ENCODE assay signal across 4 cellular contexts in the genomic region with DNA sequence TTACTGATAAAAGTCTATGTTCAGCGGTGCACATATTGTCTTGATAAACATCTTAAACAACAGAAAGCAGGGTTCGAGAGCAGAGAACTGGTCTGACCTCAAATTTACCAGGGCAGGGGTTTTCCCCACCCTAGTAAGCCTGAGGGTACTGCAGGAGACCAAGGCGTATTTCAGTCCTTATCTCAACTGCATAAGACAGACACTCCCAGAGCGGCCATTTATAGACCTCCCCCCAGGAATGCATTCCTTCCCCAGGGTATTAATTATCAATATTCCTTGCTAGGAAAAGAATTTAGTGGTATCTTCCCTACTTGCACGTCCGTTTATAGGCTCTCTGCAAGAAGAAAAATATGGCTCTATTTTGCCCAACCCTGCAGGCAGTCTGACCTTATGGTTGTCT. TPM values are rescaled to one million over a fixed set of nuclear protein-coding genes. Genes with fewer than 3 reads are reported as not detected.
"Had no signal": no experiment of that assay in that cellular context is flagged by ENCODE, and none has a peak within 500 bp of the region (broad histone marks: within the 10 kb centered on the region; RNA-seq: fewer than 3 reads in every experiment).

No MANE protein-coding gene starts in this region.

RNA-seq across cellular contexts. Expression of a gene that starts 52.2 kb away (rescaled TPM):
- total RNA-seq: dermis blood vessel endothelial cell, endothelial cell of umbilical vein, glomerular endothelial cell had no signal
- polyA plus RNA-seq: endothelial cell of umbilical vein, fibroblast of lung had no signal
